Comparison of ENCODE assay signal across 14 cellular contexts in the genomic region with DNA sequence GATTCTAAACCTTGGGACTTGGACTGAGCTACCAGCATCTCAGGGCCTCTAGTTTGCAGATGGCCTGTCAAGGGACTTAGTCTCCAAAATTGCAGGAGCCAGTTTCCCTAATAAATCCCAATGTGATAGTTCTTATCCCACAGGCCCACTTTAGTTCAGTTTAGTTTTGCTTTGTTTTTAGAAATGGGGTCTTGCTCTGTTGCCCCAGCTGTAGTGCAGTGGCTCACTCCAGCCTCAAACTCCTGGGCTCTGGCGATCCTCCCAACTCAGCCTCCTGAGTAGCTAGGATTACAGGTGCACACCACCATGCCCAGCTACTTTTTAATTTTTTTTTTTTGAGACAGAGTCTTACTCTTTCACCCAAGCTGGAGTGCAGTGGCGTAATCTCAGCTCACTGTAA. TPM values are rescaled to one million over a fixed set of nuclear protein-coding genes. Genes with fewer than 3 reads are reported as not detected.
DNase-seq lines count a peak whose midpoint lies in the region; ATAC-seq and TF ChIP-seq lines count a peak whose summit lies in the region.
"Had no signal": no experiment of that assay in that cellular context is flagged by ENCODE, and none has a peak within 500 bp of the region (broad histone marks: within the 10 kb centered on the region; RNA-seq: fewer than 3 reads in every experiment).

No MANE protein-coding gene starts in this region.

- in situ Hi-C loops in GM13976 (cut with MboI; ENCODE audit: low sequenced_read_pairs, unreplicated experiment) = no loop called here

- H3K27ac Mint-ChIP-seq in T-helper 2 cell treated with Interferon-gamma antibody and Interleukin-4, amounts not matched to agents 5 μg/mL and 100 μg/mL, for 36 hours = no peak overlapping the region
- H3K27ac Mint-ChIP-seq in natural killer cell (peak overlapping the region; percentile 11 to 16), immature natural killer cell (peak overlapping the region in 4 of 6 donors; percentile 35 to 66 (median 44))
- H3K27ac Mint-ChIP-seq in natural killer cell treated with Interleukin-12 subunit alpha and Interleukin-12 subunit beta and Interleukin-15 and Interleukin-18, amount 100 ng/mL, for 72 hours = no peak overlapping the region

- H3K4me1 Mint-ChIP-seq in T-helper 2 cell treated with Interferon-gamma antibody and Interleukin-4, amounts not matched to agents 5 μg/mL and 100 μg/mL, for 36 hours (ENCODE audit: low read depth) = peaks cover 17% of the 10 kb centered on the region
- peaks cover 36 to 38% of the 10 kb centered on the region in 2 donors for H3K4me1 Mint-ChIP-seq in natural killer cell
- peaks cover 24 to 33% of the 10 kb centered on the region in 2 donors for H3K4me1 Mint-ChIP-seq in natural killer cell treated with Interleukin-12 subunit alpha and Interleukin-12 subunit beta and Interleukin-15 and Interleukin-18, amount 100 ng/mL, for 72 hours (ENCODE audit: low read depth in 2 of 2)
- peaks cover 36 to 39% of the 10 kb centered on the region in 2 donors for H3K4me1 Mint-ChIP-seq in immature natural killer cell

- H3K27me3 Mint-ChIP-seq in T-helper 2 cell treated with Interferon-gamma antibody and Interleukin-4, amounts not matched to agents 5 μg/mL and 100 μg/mL, for 36 hours (ENCODE audit: low read depth) = peaks cover 2% of the 10 kb centered on the region
- H3K27me3 Mint-ChIP-seq in natural killer cell (ENCODE audit: low read depth in 2 of 2) = peaks cover 0 to under 1% of the 10 kb centered on the region in 2 donors
- no peaks in the 10 kb centered on the region for H3K27me3 Mint-ChIP-seq in natural killer cell treated with Interleukin-12 subunit alpha and Interleukin-12 subunit beta and Interleukin-15 and Interleukin-18, amount 100 ng/mL, for 72 hours
- peaks cover 10 to 13% (median 11%) of the 10 kb centered on the region in 3 donors for H3K27me3 Mint-ChIP-seq in immature natural killer cell (ENCODE audit: low read depth in 3 of 3)

- DNase-seq in T-helper 2 cell treated with Interferon-gamma antibody and Interleukin-4, amounts not matched to agents 5 μg/mL and 100 μg/mL, for 36 hours (ENCODE audit: low spot score) = no peak
- DNase-seq in T-helper 2 cell (no peak), natural killer cell (no peak), immature natural killer cell (no peak), GM13976 (ENCODE audit: low spot score) (no peak), nucleus accumbens (lab: John Stamatoyannopoulos, UW) (no peak)
- DNase-seq in natural killer cell treated with Interleukin-12 subunit alpha and Interleukin-12 subunit beta and Interleukin-15 and Interleukin-18, amount 100 ng/mL, for 72 hours (ENCODE audit: low spot score) = no peak
- DNase-seq: 8988T, NCI-H1436, NCI-H2029, NCI-H2171, NCI-H526, SJCRH30 had no signal

- no peaks in the 10 kb centered on the region for H3K9me3 Mint-ChIP-seq in T-helper 2 cell treated with Interferon-gamma antibody and Interleukin-4, amounts not matched to agents 5 μg/mL and 100 μg/mL, for 36 hours
- H3K9me3 Mint-ChIP-seq in natural killer cell (no peaks in the 10 kb centered on the region), immature natural killer cell (no peaks in the 10 kb centered on the region)
- H3K9me3 Mint-ChIP-seq in natural killer cell treated with Interleukin-12 subunit alpha and Interleukin-12 subunit beta and Interleukin-15 and Interleukin-18, amount 100 ng/mL, for 72 hours = no peaks in the 10 kb centered on the region

- ATAC-seq in natural killer cell (no peak), HG03097 (IDR thresholded peaks at IDR 0.05; ENCODE audit: low FRiP score, unreplicated experiment) (no peak)
- ATAC-seq in natural killer cell treated with Interleukin-12 subunit alpha and Interleukin-12 subunit beta and Interleukin-15 and Interleukin-18, amount 100 ng/mL, for 72 hours = no peak

- TF ChIP-seq CTCF in natural killer cell (IDR thresholded peaks at IDR 0.05) (no peak), GM13976 (IDR thresholded peaks at IDR 0.05; ENCODE audit: borderline replicate concordance, control extremely low read depth, extremely low read depth, insufficient read depth, missing control alignments) (no peak)

- intact Hi-C loops in natural killer cell (cut with micrococcal nuclease) = loop anchor here (5.0 kb wide), 1 partner anchor 80 kb away; a partner anchor contains a TSS

- H3K36me3 Mint-ChIP-seq in T-helper 2 cell treated with Interferon-gamma antibody and Interleukin-4, amounts not matched to agents 5 μg/mL and 100 μg/mL, for 36 hours (ENCODE audit: low read depth) = peaks cover 12% of the 10 kb centered on the region
- H3K36me3 Mint-ChIP-seq in natural killer cell (peaks cover 8% of the 10 kb centered on the region), immature natural killer cell (no peaks in the 10 kb centered on the region)
- peaks cover 10% of the 10 kb centered on the region for H3K36me3 Mint-ChIP-seq in natural killer cell treated with Interleukin-12 subunit alpha and Interleukin-12 subunit beta and Interleukin-15 and Interleukin-18, amount 100 ng/mL, for 72 hours

- peak overlapping the region; percentile 20 for H3K4me3 Mint-ChIP-seq in T-helper 2 cell treated with Interferon-gamma antibody and Interleukin-4, amounts not matched to agents 5 μg/mL and 100 μg/mL, for 36 hours
- H3K4me3 Mint-ChIP-seq in natural killer cell (no peak overlapping the region), immature natural killer cell (peak overlapping the region in 3 of 5 donors; percentile 9 to 57 (median 21))
- no peak overlapping the region for H3K4me3 Mint-ChIP-seq in natural killer cell treated with Interleukin-12 subunit alpha and Interleukin-12 subunit beta and Interleukin-15 and Interleukin-18, amount 100 ng/mL, for 72 hours

RNA-seq across cellular contexts. Expression of a gene that starts 2.6 kb away (rescaled TPM):
- total RNA-seq in natural killer cell = 100 to 1,000 TPM; 387 to 472 (median 447) TPM
- total RNA-seq in natural killer cell treated with Interleukin-12 subunit alpha and Interleukin-12 subunit beta and Interleukin-15 and Interleukin-18, amount 100 ng/mL, for 72 hours = 100 to 1,000 TPM; 272 to 287 TPM
- 100 to 1,000 TPM; 123 to 165 (median 133) TPM for polyA plus RNA-seq in immature natural killer cell

RNA-seq across cellular contexts. Expression of a gene that starts 16.0 kb away (rescaled TPM):
- 10 to 100 TPM; 64.6 to 79.2 (median 72.5) TPM for total RNA-seq in natural killer cell
- total RNA-seq in natural killer cell treated with Interleukin-12 subunit alpha and Interleukin-12 subunit beta and Interleukin-15 and Interleukin-18, amount 100 ng/mL, for 72 hours = 10 to 100 TPM; 27.8 to 40.4 TPM
- 10 to 100 TPM; 49.4 to 80.9 (median 56.6) TPM for polyA plus RNA-seq in immature natural killer cell

Comparison
In these comparisons a context has a peak if more than half of its experiments do, and no peak if none do; other contexts are left out.
1. H3K27ac Mint-ChIP-seq: peak in natural killer cell (2 of 2) and immature natural killer cell (4 of 6); none in T-helper 2 cell treated with Interferon-gamma antibody and Interleukin-4, amounts not matched to agents 5 μg/mL and 100 μg/mL, for 36 hours (single experiment) and natural killer cell treated with Interleukin-12 subunit alpha and Interleukin-12 subunit beta and Interleukin-15 and Interleukin-18, amount 100 ng/mL, for 72 hours (0 of 2).
2. H3K4me3 Mint-ChIP-seq: peak in T-helper 2 cell treated with Interferon-gamma antibody and Interleukin-4, amounts not matched to agents 5 μg/mL and 100 μg/mL, for 36 hours (single experiment) and immature natural killer cell (3 of 5); none in natural killer cell (single experiment) and natural killer cell treated with Interleukin-12 subunit alpha and Interleukin-12 subunit beta and Interleukin-15 and Interleukin-18, amount 100 ng/mL, for 72 hours (single experiment).